In genomic region chr2:67848551-67848950, GRCh38 we compare ENCODE assay signal across 27 cellular contexts.
"Had no signal": no experiment of that assay in that cellular context is flagged by ENCODE, and none has a peak within 500 bp of the region (broad histone marks: within the 10 kb centered on the region; RNA-seq: fewer than 3 reads in every experiment).

No MANE protein-coding gene starts in this region.

- H3K36me3 ChIP-seq: brain microvascular endothelial cell had no signal

- H3K4me3 ChIP-seq: SK-N-MC had no signal

- H3K4me1 Mint-ChIP-seq: activated CD4-positive, alpha-beta T cell treated with anti-CD3 and anti-CD28 coated beads, Interleukin-2, amount 10 ng/mL, durations not matched to agents 7 days and 5 days; T-cell had no signal

- H3K27ac ChIP-seq: brain microvascular endothelial cell, SK-N-MC, VCaP had no signal

- FAIRE-seq: astrocyte had no signal

- DNase-seq: activated CD4-positive, alpha-beta memory T cell treated with anti-CD3 and anti-CD28 coated beads for 36 hours; activated CD4-positive, alpha-beta T cell treated with anti-CD3 and anti-CD28 coated beads, Interleukin-2, amount 10 ng/mL, durations not matched to agents 7 days and 5 days; activated CD4-positive, CD25-positive, alpha-beta regulatory T cell; activated CD8-positive, alpha-beta memory T cell treated with anti-CD3 and anti-CD28 coated beads for 24 hours; activated gamma-delta T cell; activated naive CD4-positive, alpha-beta T cell treated with anti-CD3 and anti-CD28 coated beads for 36 hours; activated T-cell treated with anti-CD3 and anti-CD28 coated beads, Interleukin-2, amount 50 U/mL, for 4 hours; brain microvascular endothelial cell; KG1; MV-4-11; NCI-H1105; NCI-H1436 treated with DMSO at 0.1 percent for 48 hours; NCI-H187; NCI-H2081; NCI-H510A treated with DMSO at 0.1 percent for 48 hours; NCI-H69; NK-92 treated with Interleukin-12 subunit alpha and Interleukin-12 subunit beta, amount 100 ng/mL, for 24 hours; OCI-M1; RPMI8226; T-cell; T-helper 2 cell had no signal

- H3K9me3 Mint-ChIP-seq: activated CD4-positive, alpha-beta memory T cell treated with anti-CD3 and anti-CD28 coated beads for 36 hours; activated CD4-positive, alpha-beta T cell treated with anti-CD3 and anti-CD28 coated beads, Interleukin-2, amount 10 ng/mL, durations not matched to agents 7 days and 5 days; activated naive CD4-positive, alpha-beta T cell treated with anti-CD3 and anti-CD28 coated beads for 36 hours; activated T-cell treated with anti-CD3 and anti-CD28 coated beads, Interleukin-2, amount 50 U/mL, for 4 hours; T-cell had no signal

- H3K36me3 Mint-ChIP-seq: activated CD4-positive, alpha-beta memory T cell treated with anti-CD3 and anti-CD28 coated beads for 36 hours; activated naive CD8-positive, alpha-beta T cell; T-cell had no signal

- H3K27me3 ChIP-seq: brain microvascular endothelial cell had no signal

- H3K27ac Mint-ChIP-seq: activated CD4-positive, alpha-beta memory T cell treated with anti-CD3 and anti-CD28 coated beads for 36 hours; activated CD4-positive, alpha-beta T cell treated with anti-CD3 and anti-CD28 coated beads, Interleukin-2, amount 10 ng/mL, durations not matched to agents 7 days and 5 days; activated naive CD4-positive, alpha-beta T cell treated with anti-CD3 and anti-CD28 coated beads for 36 hours; activated naive CD8-positive, alpha-beta T cell; T-cell had no signal

- H3K4me3 Mint-ChIP-seq: activated CD4-positive, alpha-beta memory T cell treated with anti-CD3 and anti-CD28 coated beads for 36 hours; activated CD4-positive, alpha-beta T cell treated with anti-CD3 and anti-CD28 coated beads, Interleukin-2, amount 10 ng/mL, durations not matched to agents 7 days and 5 days; activated naive CD4-positive, alpha-beta T cell treated with anti-CD3 and anti-CD28 coated beads for 36 hours; activated naive CD8-positive, alpha-beta T cell; activated T-cell treated with anti-CD3 and anti-CD28 coated beads, Interleukin-2, amount 50 U/mL, for 4 hours; T-cell had no signal

- ATAC-seq: activated T-cell treated with anti-CD3 and anti-CD28 coated beads, Interleukin-2, amount 50 U/mL, for 4 hours; Panc1; Right ventricle myocardium inferior; T-cell had no signal
